Comparison of ENCODE assay signal across 27 cellular contexts in the genomic region with DNA sequence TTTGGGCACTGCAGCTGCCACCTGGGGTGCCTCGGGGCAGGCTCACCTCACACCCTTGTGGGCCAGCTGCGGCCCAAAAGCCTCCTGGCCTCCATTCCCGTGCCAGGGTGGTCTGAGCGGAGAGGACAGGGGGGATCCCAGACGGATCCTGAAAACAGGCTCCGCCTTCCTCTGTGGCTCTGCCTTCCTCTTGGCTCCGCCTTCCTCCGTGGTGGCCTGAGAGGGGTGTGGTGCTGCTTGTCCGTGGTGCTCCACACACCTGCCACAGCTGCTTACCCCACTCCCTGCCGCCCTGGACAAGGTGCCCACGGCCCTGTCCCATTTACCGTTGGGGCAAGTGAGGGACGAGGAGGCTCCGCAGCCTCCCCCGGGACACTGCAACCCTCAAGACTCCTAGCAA. TPM values are rescaled to one million over a fixed set of nuclear protein-coding genes. Genes with fewer than 3 reads are reported as not detected.
DNase-seq lines count a peak whose midpoint lies in the region; ATAC-seq, FAIRE-seq and TF ChIP-seq lines count a peak whose summit lies in the region.
"Had no signal": no experiment of that assay in that cellular context is flagged by ENCODE, and none has a peak within 500 bp of the region (broad histone marks: within the 10 kb centered on the region; RNA-seq: fewer than 3 reads in every experiment).

No MANE protein-coding gene starts in this region.

- FAIRE-seq in K562 (lab: Jason Lieb, UNC) = no peak
- FAIRE-seq: A549, D721Med, GM12878, GM19239, H54 had no signal

- peaks cover 69% of the 10 kb centered on the region for H3K4me1 ChIP-seq in BLaER1
- H3K4me1 ChIP-seq in K562 (replicated peaks in 1 of 2; ENCODE audit: control insufficient read depth in 2 of 2, insufficient read depth in 2 of 2, low read length in 2 of 2) = peaks cover 4 to 31% of the 10 kb centered on the region in 2 experiments; a peak in 4 of 5 replicates
- no peaks in the 10 kb centered on the region for H3K4me1 ChIP-seq in mucosa of descending colon (ENCODE audit: low read depth)
- peaks cover 0 to 15% (median 3%) of the 10 kb centered on the region in 4 donors for H3K4me1 ChIP-seq in esophagus muscularis mucosa
- H3K4me1 ChIP-seq: A549, BE2C, HAP-1 had no signal

- H3K79me2 ChIP-seq in K562 (ENCODE audit: control insufficient read depth, insufficient read depth, low read length) = no peaks in the 10 kb centered on the region

- in situ Hi-C loops in K562 (cut with MboI) = no loop called here

- TF ChIP-seq CTCF in K562 (IDR thresholded peaks at IDR 0.05 in 2 of 3, conservative IDR thresholded peaks at IDR 0.05 in 1 of 3; ENCODE audit: insufficient read depth in 2 of 3, low read depth in 1 of 3, low read length in 3 of 3) (no peak), mucosa of descending colon (IDR thresholded peaks at IDR 0.05) (no peak), esophagus muscularis mucosa (IDR thresholded peaks at IDR 0.05) (no peak)

- no peak for TF ChIP-seq EP300 in K562 (IDR thresholded peaks at IDR 0.05; ENCODE audit: low read length)
- TF ChIP-seq EP300 in esophagus muscularis mucosa (IDR thresholded peaks at IDR 0.05) = no peak

- H3K9me3 ChIP-seq in BLaER1 = no peaks in the 10 kb centered on the region
- H3K9me3 ChIP-seq in K562 (replicated peaks; ENCODE audit: control insufficient read depth, insufficient read depth, low read depth, low read length) = no peaks in the 10 kb centered on the region
- no peaks in the 10 kb centered on the region for H3K9me3 ChIP-seq in mucosa of descending colon
- no peaks in the 10 kb centered on the region for H3K9me3 ChIP-seq in esophagus muscularis mucosa
- H3K9me3 ChIP-seq: A549, BE2C, HAP-1 had no signal

- H3K9ac ChIP-seq in BLaER1 (no peak overlapping the region), K562 (ENCODE audit: insufficient read depth in 1 of 2, low read depth in 2 of 2, low read length in 2 of 2) (peak overlapping the region in 1 of 2 experiments; percentile 65; a peak in 2 of 4 replicates)

- H3K4me2 ChIP-seq in BLaER1 (peak overlapping the region; percentile 74), K562 (ENCODE audit: insufficient read depth, low read length) (no peak overlapping the region; the same call in 1 of the 2 replicates)
- H3K4me2 ChIP-seq: A549, GM23338 had no signal

- H4K20me1 ChIP-seq in BLaER1 (no peaks in the 10 kb centered on the region), K562 (replicated peaks; ENCODE audit: control insufficient read depth, insufficient read depth, low read length) (peaks cover 4% of the 10 kb centered on the region; the same call in 1 of the 2 replicates)

- H3K36me3 ChIP-seq in BLaER1 = no peaks in the 10 kb centered on the region
- no peaks in the 10 kb centered on the region for H3K36me3 ChIP-seq in K562 (ENCODE audit: control insufficient read depth, insufficient read depth, low read length)
- H3K36me3 ChIP-seq in mucosa of descending colon (ENCODE audit: low read depth) = no peaks in the 10 kb centered on the region
- no peaks in the 10 kb centered on the region for H3K36me3 ChIP-seq in esophagus muscularis mucosa
- H3K36me3 ChIP-seq: BE2C, HAP-1 had no signal

- CTCF ChIA-PET in K562 (lab: Yijun Ruan, JAX; ENCODE audit: low intra/inter-chr PET ratio) = no interaction called here
- CTCF ChIA-PET in HEK293T (lab: Yijun Ruan, JAX) = no interaction called here

- DNase-seq in COLO668 (lab: John Stamatoyannopoulos, UW; ENCODE audit: unreplicated experiment) = peak; percentile 12
- DNase-seq in K562 (ENCODE audit: extremely low read depth in 1 of 4, low spot score in 3 of 4) = peak; percentile 52 to 81 (median 72)
- no peak for DNase-seq in mucosa of descending colon
- no peak for DNase-seq in esophagus muscularis mucosa (ENCODE audit: extremely low spot score)
- DNase-seq in HEK293T (ENCODE audit: extremely low spot score) = no peak
- DNase-seq in HuH-7.5 (ENCODE audit: low spot score) = no peak
- no peak for DNase-seq in NCI-H510A treated with DMSO at 0.1 percent for 48 hours (lab: John Stamatoyannopoulos, UW)
- DNase-seq: 8988T; ACHN; AML-193; BE2C; CD4-positive, CD25-positive, alpha-beta regulatory T cell; CD8-positive, alpha-beta T cell; DMS 273 treated with DMSO at 0.1 percent for 48 hours; DMS79; EL; GDM1; HFFc6 had no signal

- POLR2A ChIA-PET in K562 (lab: Yijun Ruan, JAX) = interaction anchor here (0.6 to 2.1 kb wide), 2 partner anchors 24 to 471 kb away, joined by 3 to 8 read pairs; partner anchors contain the start of gene KCNQ1OT1
- POLR2A ChIA-PET in HEK293T (lab: Yijun Ruan, JAX) = interaction anchor here (0.6 kb wide), 1 partner anchor 20 kb away, joined by 3 read pairs; no protein-coding TSS in a partner anchor

- H3K27ac ChIP-seq in BLaER1 = peak overlapping the region; percentile 45; the same call in 1 of the 2 replicates
- no peak overlapping the region for H3K27ac ChIP-seq in K562 (ENCODE audit: extremely low read depth, low read depth, low read length)
- no peak overlapping the region for H3K27ac ChIP-seq in esophagus muscularis mucosa (replicated peaks in 1 of 4)
- H3K27ac ChIP-seq: A549, C4-2B had no signal

- 18% methylated on average over 15 of the region's 15 CpGs for WGBS in K562 (ENCODE audit: insufficient coverage, low coverage, missing lambda C conversion rate)
- 86% methylated on average over 10 of the region's 15 CpGs for WGBS in esophagus muscularis mucosa

- H3K9me1 ChIP-seq in K562 (ENCODE audit: control insufficient read depth, insufficient read depth, low read length) = no peaks in the 10 kb centered on the region

- no peak overlapping the region; the same call in 1 of the 2 replicates for H2AFZ ChIP-seq in K562 (ENCODE audit: low read depth, low read length)
- H2AFZ ChIP-seq: GM23338 had no signal

- H3K27me3 ChIP-seq in BLaER1 (no peaks in the 10 kb centered on the region), K562 (ENCODE audit: control insufficient read depth in 2 of 2, insufficient read depth in 2 of 2, low read length in 2 of 2) (peaks cover 0 to 18% of the 10 kb centered on the region in 2 experiments; a peak in 3 of 5 replicates), esophagus muscularis mucosa (no peaks in the 10 kb centered on the region)
- H3K27me3 ChIP-seq: BE2C had no signal

- TF ChIP-seq POLR2A in K562 (conservative IDR thresholded peaks at IDR 0.05) = no peak
- no peak for TF ChIP-seq POLR2A in esophagus muscularis mucosa (IDR thresholded peaks at IDR 0.05; ENCODE audit: low read depth)

- H3K4me3 ChIP-seq in BLaER1 (no peak overlapping the region), K562 (no peak overlapping the region), mucosa of descending colon (no peak overlapping the region), esophagus muscularis mucosa (no peak overlapping the region)
- H3K4me3 ChIP-seq: A549, GM12878, GM23338, HAP-1 had no signal

- no TSS peak for BruUV-seq in K562 (replicated peaks; lab: Mats Ljungman, UMichigan)

- no peak for TF ChIP-seq RAD21 in K562 (CRISPR knock-in tag; conservative IDR thresholded peaks at IDR 0.05 in 1 of 2, IDR thresholded peaks at IDR 0.05 in 1 of 2)

- ATAC-seq in K562 (peak; percentile 84), mucosa of descending colon (peak; percentile 24)
- ATAC-seq: A549; CD8-positive, alpha-beta T cell; GM12878; GM23338 had no signal

- intact Hi-C loops in K562 (cut with micrococcal nuclease) (no loop called here), mucosa of descending colon (cut with DNase I, micrococcal nuclease) (no loop called here), esophagus muscularis mucosa (cut with DNase I) (no loop called here)

TF ChIP-seq in K562, 482 proteins besides CTCF, POLR2A, EP300 and RAD21 (continues in another document):
- TF ChIP-seq ZNF263 (CRISPR knock-in tag; IDR thresholded peaks at IDR 0.05; ENCODE audit: borderline replicate concordance) (peak; percentile 45; the same call in 1 of the 2 replicates), ATF7 (IDR thresholded peaks at IDR 0.05) (0 out of 2 replicates have a peak, but pooled peaks have one; percentile 28), HDGF (IDR thresholded peaks at IDR 0.05) (no peak), HDAC2 (IDR thresholded peaks at IDR 0.05) (no peak)

TF ChIP-seq in HEK293T, 16 proteins besides CTCF, POLR2A, EP300 and RAD21:
- TF ChIP-seq, protein P1, sequence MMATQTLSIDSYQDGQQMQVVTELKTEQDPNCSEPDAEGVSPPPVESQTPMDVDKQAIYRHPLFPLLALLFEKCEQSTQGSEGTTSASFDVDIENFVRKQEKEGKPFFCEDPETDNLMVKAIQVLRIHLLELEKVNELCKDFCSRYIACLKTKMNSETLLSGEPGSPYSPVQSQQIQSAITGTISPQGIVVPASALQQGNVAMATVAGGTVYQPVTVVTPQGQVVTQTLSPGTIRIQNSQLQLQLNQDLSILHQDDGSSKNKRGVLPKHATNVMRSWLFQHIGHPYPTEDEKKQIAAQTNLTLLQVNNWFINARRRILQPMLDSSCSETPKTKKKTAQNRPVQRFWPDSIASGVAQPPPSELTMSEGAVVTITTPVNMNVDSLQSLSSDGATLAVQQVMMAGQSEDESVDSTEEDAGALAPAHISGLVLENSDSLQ (IDR thresholded peaks at IDR 0.05) = no peak
- no peak for TF ChIP-seq ZNF384 (IDR thresholded peaks at IDR 0.05)
- TF ChIP-seq HDGF (IDR thresholded peaks at IDR 0.05; ENCODE audit: borderline replicate concordance) = no peak
- TF ChIP-seq FOXM1 (IDR thresholded peaks at IDR 0.05; ENCODE audit: borderline replicate concordance) = no peak

RNA-seq across cellular contexts. Expression of gene KCNQ1OT1, which starts 23.2 kb away (rescaled TPM):
- total RNA-seq in K562 (2011; cell fraction: chromatin; rRNA removed; ENCODE audit: low replicate concordance) = 32.7 and 48.2 TPM in 2 replicates
- total RNA-seq in K562 (2011; cell fraction: nucleolus; rRNA removed) = 15.8 and 20.9 TPM in 2 replicates
- 36.4 and 61.6 TPM in 2 replicates for total RNA-seq in K562 (2011; cell fraction: nucleoplasm; rRNA removed)
- total RNA-seq in K562 (2014; rRNA removed) (1.2 and 1.3 TPM in 2 replicates), K562 (2014; rRNA removed; fragmentation: Illumina TruSeq; extraction: Trizol) (2.0 TPM in 2 replicates), K562 (2015; rRNA removed; fragmentation: Illumina TruSeq; extraction: Trizol) (2.2 and 2.3 TPM in 2 replicates), K562 (2021) (1.4 and 1.7 TPM in 2 replicates), mucosa of descending colon (1 to 10 TPM; 1.5 to 1.7 (median 1.7) TPM), esophagus muscularis mucosa (1 to 10 TPM in 2 of 4 donors, under 1 TPM in 2; 0.66 to 2.5 (median 1.3) TPM)
- polyA plus RNA-seq in K562 (2011; rRNA removed) (0.74 and 0.92 TPM in 2 replicates), K562 (2014; fragmentation: Illumina TruSeq; extraction: Trizol) (0.48 and 0.51 TPM in 2 replicates), K562 (2014; fragmentation: Nextera tagmentation; extraction: Ambion mirVana) (under 1 TPM; 0.04 to 0.17 TPM), K562 (2014; rRNA removed) (0.50 and 0.64 TPM in 2 replicates)
- polyA plus RNA-seq in K562 (2011; cell fraction: cytosol; rRNA removed) = 0.06 and 0.15 TPM in 2 replicates
- 5.9 and 6.5 TPM in 2 replicates for polyA plus RNA-seq in K562 (2011; cell fraction: nucleus; rRNA removed)
- 0.38 and 0.66 TPM in 2 replicates for polyA plus RNA-seq in K562 (2012)
- 7.7 and 12.9 TPM in 2 replicates for polyA minus RNA-seq in K562 (2011; rRNA and poly(A)+ RNA removed)
- polyA minus RNA-seq in K562 (2011; cell fraction: cytosol; rRNA and poly(A)+ RNA removed) = 0.48 and 1.0 TPM in 2 replicates
- polyA minus RNA-seq in K562 (2011; cell fraction: nucleus; rRNA and poly(A)+ RNA removed) = 15.9 and 28.0 TPM in 2 replicates

Comparison
In these comparisons a context has a peak if more than half of its experiments do, and no peak if none do; other contexts are left out.
1. DNase-seq: peak in COLO668 (single experiment) and K562 (4 of 4); none in mucosa of descending colon (0 of 3), esophagus muscularis mucosa (single experiment), HEK293T (single experiment), HuH-7.5 (single experiment) and NCI-H510A treated with DMSO at 0.1 percent for 48 hours (single experiment).